ENCODE assay signal across 8 cellular contexts in the genomic region with DNA sequence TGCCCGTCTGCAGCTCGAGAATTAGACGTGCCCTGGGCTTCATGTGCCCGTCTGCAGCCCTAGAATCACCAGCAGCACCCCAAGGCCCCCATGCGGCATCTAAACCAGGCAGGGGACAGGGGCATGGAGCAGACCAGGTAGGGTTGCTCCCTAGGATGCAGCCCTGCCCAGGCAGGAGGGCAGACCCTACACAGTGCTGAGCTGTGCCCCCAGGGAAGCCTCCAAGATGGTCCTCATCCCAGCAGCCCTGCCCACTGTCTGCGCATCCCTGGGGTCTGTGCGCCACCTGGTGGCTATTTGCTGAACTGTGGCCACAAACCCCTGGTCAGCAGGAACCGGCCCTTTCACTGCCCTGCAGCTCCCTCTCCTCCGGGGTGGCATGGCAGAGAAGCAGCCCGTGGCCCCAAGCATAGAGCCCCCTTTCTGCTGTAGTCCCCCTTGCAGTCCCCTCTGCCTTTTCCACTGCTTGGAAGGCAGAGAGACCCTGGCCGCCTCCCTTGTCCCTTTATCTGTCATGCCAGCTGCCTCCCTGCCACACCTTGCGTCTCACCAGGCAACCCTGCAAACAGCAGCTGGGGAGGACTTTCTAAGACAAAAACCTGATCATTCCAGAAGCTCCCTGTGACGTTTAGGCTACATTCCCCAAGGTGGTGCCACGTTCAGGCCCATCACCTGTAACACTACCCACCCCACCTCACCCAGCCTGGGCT.
DNase-seq lines count a peak whose midpoint lies in the region; ATAC-seq, FAIRE-seq and TF ChIP-seq lines count a peak whose summit lies in the region.

No MANE protein-coding gene starts in this region.

- ATAC-seq in T-helper 17 cell (peak; percentile 39), gastrocnemius medialis (peak in 1 of 2 donors; percentile 59), GM21360 (IDR thresholded peaks at IDR 0.05; ENCODE audit: unreplicated experiment) (no peak)

- H3K27ac ChIP-seq in right atrium auricular region (no peak overlapping the region), gastrocnemius medialis (no peak overlapping the region)

- H3K4me1 ChIP-seq in Caco-2 (peaks cover 25% of the 10 kb centered on the region), right atrium auricular region (peaks cover 0 to 34% of the 10 kb centered on the region in 2 donors), gastrocnemius medialis (peaks cover 6 to 7% of the 10 kb centered on the region in 2 donors)

- no peaks in the 10 kb centered on the region for H3K36me3 Mint-ChIP-seq in Caco-2 (ENCODE audit: insufficient read depth, unreplicated experiment)
- H3K36me3 Mint-ChIP-seq in T-helper 17 cell (ENCODE audit: low read depth) = no peaks in the 10 kb centered on the region

- no peaks in the 10 kb centered on the region for H3K27me3 ChIP-seq in Caco-2 (replicated peaks; ENCODE audit: control insufficient read depth, insufficient read depth, low read length)
- no peaks in the 10 kb centered on the region for H3K27me3 ChIP-seq in right atrium auricular region
- H3K27me3 ChIP-seq in gastrocnemius medialis = no peaks in the 10 kb centered on the region

- no peak overlapping the region for H3K27ac Mint-ChIP-seq in Caco-2 (ENCODE audit: unreplicated experiment)
- no peak overlapping the region for H3K27ac Mint-ChIP-seq in T-helper 17 cell

- no peaks in the 10 kb centered on the region for H3K9me3 ChIP-seq in Caco-2
- no peaks in the 10 kb centered on the region for H3K9me3 ChIP-seq in T-helper 17 cell (ENCODE audit: control insufficient read depth, low read length, poor library complexity, severe bottlenecking)
- no peaks in the 10 kb centered on the region for H3K9me3 ChIP-seq in right atrium auricular region
- H3K9me3 ChIP-seq in gastrocnemius medialis = no peaks in the 10 kb centered on the region

- intact Hi-C loops in Caco-2 (cut with micrococcal nuclease; ENCODE audit: unreplicated experiment) = loop anchor here (1.0 to 5.0 kb wide), 3 partner anchors 103 to 224 kb away; no protein-coding TSS in a partner anchor
- intact Hi-C loops in gastrocnemius medialis (cut with DNase I; ENCODE audit: low total_unique reads) = loop anchor here (1.0 to 10.0 kb wide), 4 partner anchors 89 to 227 kb away; a partner anchor contains a TSS

- H3K4me1 Mint-ChIP-seq in Caco-2 (ENCODE audit: low read depth, unreplicated experiment) (no peaks in the 10 kb centered on the region), T-helper 17 cell (peaks cover 19% of the 10 kb centered on the region)

- POLR2A ChIA-PET in Caco-2 (lab: Charles Lee) = no interaction called here

- H3K4me3 ChIP-seq in Caco-2 (ENCODE audit: low read depth, low read length) (no peak overlapping the region), right atrium auricular region (no peak overlapping the region), gastrocnemius medialis (no peak overlapping the region)

- DNase-seq in Caco-2 (peak; percentile 67 to 87), HuH-7.5 (ENCODE audit: low spot score) (peak; percentile 73), T-helper 17 cell (peak; percentile 44 to 62 (median 47)), amygdala (lab: John Stamatoyannopoulos, UW) (peak in 46 of 56 donors; percentile 12 to 84 (median 48)), right atrium auricular region (ENCODE audit: low spot score) (peak; percentile 81), gastrocnemius medialis (peak in 1 of 2 donors; percentile 54), RCC 7860 (ENCODE audit: low spot score) (no peak)

- no peaks in the 10 kb centered on the region for H3K27me3 Mint-ChIP-seq in Caco-2 (ENCODE audit: insufficient read depth, unreplicated experiment)
- no peaks in the 10 kb centered on the region for H3K27me3 Mint-ChIP-seq in T-helper 17 cell

- no TSS peak for BruUV-seq in Caco-2 (replicated peaks; lab: Mats Ljungman, UMichigan)

- no peaks in the 10 kb centered on the region for H3K36me3 ChIP-seq in Caco-2 (ENCODE audit: control insufficient read depth, insufficient read depth, low read length)
- H3K36me3 ChIP-seq in right atrium auricular region = no peaks in the 10 kb centered on the region
- no peaks in the 10 kb centered on the region for H3K36me3 ChIP-seq in gastrocnemius medialis

- FAIRE-seq in RCC 7860 (lab: Jason Lieb, UNC) = no peak

- H3K4me3 Mint-ChIP-seq in Caco-2 (ENCODE audit: unreplicated experiment) (no peak overlapping the region), T-helper 17 cell (no peak overlapping the region)

- TF ChIP-seq POLR2A in gastrocnemius medialis (IDR thresholded peaks at IDR 0.05) = no peak

- in situ Hi-C loops in gastrocnemius medialis (cut with MboI; ENCODE audit: low sequenced_read_pairs in 4 of 4) = loop anchor here (5.0 to 10.0 kb wide), 4 partner anchors 104 to 356 kb away; a partner anchor contains a TSS

- CTCF ChIA-PET in Caco-2 (lab: Charles Lee) = interaction anchor here (0.6 to 5.8 kb wide), 12 partner anchors 51 to 398 kb away, joined by 3 to 131 read pairs (median 5); a partner anchor contains a TSS

- peak; percentile 96 to 98 for TF ChIP-seq CTCF in Caco-2 (IDR thresholded peaks at IDR 0.05; ENCODE audit: insufficient read depth in 1 of 2, low read depth in 1 of 2, low read length in 1 of 2, severe bottlenecking in 1 of 2, unreplicated experiment in 1 of 2)
- peak; percentile 94 to 98 for TF ChIP-seq CTCF in right atrium auricular region (IDR thresholded peaks at IDR 0.05)
- peak; percentile 84 to 97 (median 95) for TF ChIP-seq CTCF in gastrocnemius medialis (IDR thresholded peaks at IDR 0.05 in 4 of 5, conservative IDR thresholded peaks at IDR 0.05 in 1 of 5)

- H3K9me3 Mint-ChIP-seq in Caco-2 (ENCODE audit: unreplicated experiment) = no peaks in the 10 kb centered on the region
